ENCODE assay signal across 22 cellular contexts in genomic region chr17:74563358-74563757, GRCh38. TPM values are rescaled to one million over a fixed set of nuclear protein-coding genes. Genes with fewer than 3 reads are reported as not detected.
DNase-seq lines count a peak whose midpoint lies in the region; ATAC-seq, FAIRE-seq and TF ChIP-seq lines count a peak whose summit lies in the region.
"Had no signal": no experiment of that assay in that cellular context is flagged by ENCODE, and none has a peak within 500 bp of the region (broad histone marks: within the 10 kb centered on the region; RNA-seq: fewer than 3 reads in every experiment).

No MANE protein-coding gene starts in this region.

- 3% methylated on average over 1 of the region's 1 CpG for WGBS in HepG2 (ENCODE audit: low lambda C conversion rate)
- WGBS in right lobe of liver (ENCODE audit: insufficient coverage, low coverage, low lambda C conversion rate, missing lambda C conversion rate): 100% methylated on average over 1 of the region's 1 CpG
- 0% methylated on average over 1 of the region's 1 CpG for WGBS in K562 (ENCODE audit: insufficient coverage, low coverage, missing lambda C conversion rate)
- 89 to 92% methylated on average over 1 of the region's 1 CpG for WGBS in sigmoid colon, 2 donors

- no peaks in the 10 kb centered on the region for H3K79me2 ChIP-seq in HepG2 (ENCODE audit: insufficient read depth, low read length)
- H3K79me2 ChIP-seq in K562 (ENCODE audit: control insufficient read depth, insufficient read depth, low read length): no peaks in the 10 kb centered on the region

- in situ Hi-C loops in HepG2 (cut with HindIII; ENCODE audit: extremely low pct_ligation_motif_present, low pct_unique_long_range_greater_than_20kb): no loop called here
- in situ Hi-C loops in K562 (cut with MboI): no loop called here

- TF ChIP-seq CTCF in HepG2 (CRISPR knock-in tag; IDR thresholded peaks at IDR 0.05) (no peak), right lobe of liver (IDR thresholded peaks at IDR 0.05) (no peak), K562 (IDR thresholded peaks at IDR 0.05 in 2 of 3, conservative IDR thresholded peaks at IDR 0.05 in 1 of 3; ENCODE audit: insufficient read depth in 2 of 3, low read depth in 1 of 3, low read length in 3 of 3) (no peak), sigmoid colon (IDR thresholded peaks at IDR 0.05) (no peak)

- H3K27me3 ChIP-seq in HepG2 (ENCODE audit: control insufficient read depth in 1 of 2, insufficient read depth in 2 of 2, low read length in 2 of 2) (peaks cover 7 to 53% of the 10 kb centered on the region in 2 experiments), right lobe of liver (no peaks in the 10 kb centered on the region), K562 (ENCODE audit: control insufficient read depth in 2 of 2, insufficient read depth in 2 of 2, low read length in 2 of 2) (peaks cover 0 to 35% of the 10 kb centered on the region in 2 experiments; a peak in 4 of 5 replicates), MG63 (no peaks in the 10 kb centered on the region), sigmoid colon (peaks cover 0 to 14% (median 0%) of the 10 kb centered on the region in 3 donors)

- H4K20me1 ChIP-seq in HepG2 (ENCODE audit: insufficient read depth, low read length) (no peaks in the 10 kb centered on the region), K562 (replicated peaks; ENCODE audit: control insufficient read depth, insufficient read depth, low read length) (no peaks in the 10 kb centered on the region; the same call in 1 of the 2 replicates)

- H3K9me1 ChIP-seq in K562 (ENCODE audit: control insufficient read depth, insufficient read depth, low read length): no peaks in the 10 kb centered on the region

- H3K9ac ChIP-seq in HepG2 (ENCODE audit: insufficient read depth, low read depth, low read length): no peak overlapping the region
- no peak overlapping the region for H3K9ac ChIP-seq in K562 (ENCODE audit: insufficient read depth in 1 of 2, low read depth in 2 of 2, low read length in 2 of 2)
- H3K9ac ChIP-seq: GM23248 had no signal

- H3K27ac ChIP-seq in HepG2 (ENCODE audit: extremely low read length, insufficient read depth, low read length) (no peak overlapping the region), right lobe of liver (no peak overlapping the region), K562 (ENCODE audit: extremely low read depth, low read depth, low read length) (no peak overlapping the region), sigmoid colon (no peak overlapping the region)
- H3K27ac ChIP-seq: GM23248 had no signal

- DNase-seq in HepG2 (ENCODE audit: low spot score) (no peak), right lobe of liver (no peak), K562 (ENCODE audit: extremely low read depth in 1 of 4, low spot score in 3 of 4) (no peak), urothelium cell line (ENCODE audit: low spot score) (no peak), MG63 (no peak), sigmoid colon (no peak)
- DNase-seq: 8988T; Caco-2; CD4-positive, CD25-positive, alpha-beta regulatory T cell; GM23248; KBM-7; MV-4-11; NCI-H1694 treated with DMSO at 0.1 percent for 48 hours; NCI-H2107; NCI-H510A treated with DMSO at 0.1 percent for 48 hours; NCI-H774; OCI-M1; Right ventricle myocardium superior had no signal

- no peak for ATAC-seq in HepG2
- ATAC-seq in right lobe of liver: no peak
- no peak for ATAC-seq in K562
- ATAC-seq: HCT116 had no signal

- H2AFZ ChIP-seq in HepG2 (ENCODE audit: low read length): no peak overlapping the region
- H2AFZ ChIP-seq in K562 (ENCODE audit: low read depth, low read length): no peak overlapping the region
- H2AFZ ChIP-seq: GM23248 had no signal

- POLR2A ChIA-PET in HepG2 (lab: Yijun Ruan, JAX) (no interaction called here), K562 (lab: Yijun Ruan, JAX) (no interaction called here)

- H3K4me1 ChIP-seq in HepG2 (ENCODE audit: insufficient read depth, low read length): no peaks in the 10 kb centered on the region
- no peaks in the 10 kb centered on the region for H3K4me1 ChIP-seq in right lobe of liver
- H3K4me1 ChIP-seq in K562 (replicated peaks in 1 of 2; ENCODE audit: control insufficient read depth in 2 of 2, insufficient read depth in 2 of 2, low read length in 2 of 2): no peaks in the 10 kb centered on the region
- H3K4me1 ChIP-seq in sigmoid colon: no peaks in the 10 kb centered on the region
- H3K4me1 ChIP-seq: Caco-2 had no signal

- intact Hi-C loops in HepG2 (cut with micrococcal nuclease; ENCODE audit: unreplicated experiment): no loop called here
- intact Hi-C loops in right lobe of liver (cut with DNase I): no loop called here
- intact Hi-C loops in K562 (cut with micrococcal nuclease): no loop called here
- intact Hi-C loops in sigmoid colon (cut with DNase I): loop anchor here (10.0 kb wide), 1 partner anchor 171 kb away; the partner anchor contains the start of gene RAB37

- BruUV-seq in HepG2 (replicated peaks; lab: Mats Ljungman, UMichigan): no TSS peak
- BruUV-seq in K562 (replicated peaks; lab: Mats Ljungman, UMichigan): no TSS peak

- TF ChIP-seq EP300 in HepG2 (IDR thresholded peaks at IDR 0.05; ENCODE audit: low read depth in 2 of 2, low read length in 2 of 2): no peak
- TF ChIP-seq EP300 in HepG2 (CRISPR knock-in tag; IDR thresholded peaks at IDR 0.05; ENCODE audit: borderline replicate concordance): no peak
- no peak for TF ChIP-seq EP300 in K562 (IDR thresholded peaks at IDR 0.05; ENCODE audit: low read length)
- no peak for TF ChIP-seq EP300 in sigmoid colon (IDR thresholded peaks at IDR 0.05)

- TF ChIP-seq POLR2A in HepG2 (IDR thresholded peaks at IDR 0.05; ENCODE audit: insufficient read depth in 1 of 2, low read depth in 2 of 2, low read length in 2 of 2): no peak
- no peak for TF ChIP-seq POLR2A in right lobe of liver (IDR thresholded peaks at IDR 0.05)
- no peak for TF ChIP-seq POLR2A in K562 (conservative IDR thresholded peaks at IDR 0.05)
- TF ChIP-seq POLR2A in sigmoid colon (IDR thresholded peaks at IDR 0.05): no peak

- H3K4me3 ChIP-seq in HepG2 (replicated peaks in 1 of 3; ENCODE audit: insufficient read depth in 1 of 3, low read depth in 2 of 3, low read length in 3 of 3): no peak overlapping the region
- H3K4me3 ChIP-seq in right lobe of liver: no peak overlapping the region
- H3K4me3 ChIP-seq in K562: no peak overlapping the region
- no peak overlapping the region for H3K4me3 ChIP-seq in MG63
- no peak overlapping the region for H3K4me3 ChIP-seq in sigmoid colon
- H3K4me3 ChIP-seq: GM23248 had no signal

- H3K9me3 ChIP-seq in HepG2 (ENCODE audit: low read length) (no peaks in the 10 kb centered on the region), right lobe of liver (no peaks in the 10 kb centered on the region), K562 (replicated peaks; ENCODE audit: control insufficient read depth, insufficient read depth, low read depth, low read length) (no peaks in the 10 kb centered on the region), MG63 (no peaks in the 10 kb centered on the region), sigmoid colon (no peaks in the 10 kb centered on the region)
- H3K9me3 ChIP-seq: Caco-2 had no signal

- FAIRE-seq in HepG2 (lab: Jason Lieb, UNC) (no peak), K562 (lab: Jason Lieb, UNC) (peak; percentile 15), urothelium cell line (lab: Jason Lieb, UNC) (peak; percentile 89)
- FAIRE-seq: G401.6, GM19239 had no signal

- H3K36me3 ChIP-seq in HepG2 (replicated peaks in 1 of 2; ENCODE audit: control insufficient read depth in 1 of 2, insufficient read depth in 2 of 2, low read length in 2 of 2) (no peaks in the 10 kb centered on the region), right lobe of liver (no peaks in the 10 kb centered on the region), K562 (ENCODE audit: control insufficient read depth, insufficient read depth, low read length) (no peaks in the 10 kb centered on the region), MG63 (no peaks in the 10 kb centered on the region), sigmoid colon (no peaks in the 10 kb centered on the region)

- CTCF ChIA-PET in HepG2 (lab: Yijun Ruan, JAX; ENCODE audit: low intra/inter-chr PET ratio, low total read pairs) (no interaction called here), K562 (lab: Yijun Ruan, JAX; ENCODE audit: low intra/inter-chr PET ratio) (no interaction called here)

- no peak overlapping the region for H3K4me2 ChIP-seq in HepG2 (ENCODE audit: low read depth, low read length)
- H3K4me2 ChIP-seq in K562 (ENCODE audit: insufficient read depth, low read length): no peak overlapping the region

- no peak for TF ChIP-seq RAD21 in HepG2 (CRISPR knock-in tag; IDR thresholded peaks at IDR 0.05)
- TF ChIP-seq RAD21 in K562 (CRISPR knock-in tag; conservative IDR thresholded peaks at IDR 0.05 in 1 of 2, IDR thresholded peaks at IDR 0.05 in 1 of 2): no peak

RNA-seq across cellular contexts. Expression of gene CD300H, which starts 4.0 kb away (rescaled TPM):
- total RNA-seq in HepG2 (2016; rRNA removed; fragmentation: Illumina TruSeq; extraction: Trizol) (not detected in 2 replicates), right lobe of liver (1 to 10 TPM in 1 of 6 experiments, not detected in 5; 1.2 TPM), K562 (2014; rRNA removed) (not detected in 2 replicates), K562 (2014; rRNA removed; fragmentation: Illumina TruSeq; extraction: Trizol) (not detected in 2 replicates), K562 (2015; rRNA removed; fragmentation: Illumina TruSeq; extraction: Trizol) (not detected in 2 replicates), K562 (2021) (not detected in 2 replicates), sigmoid colon (not detected)
- not detected in 2 replicates for total RNA-seq in HepG2 (2016; cell fraction: cytosol; rRNA removed; fragmentation: Illumina TruSeq; extraction: Trizol; ENCODE audit: low read depth)
- not detected in 2 replicates for total RNA-seq in HepG2 (2016; cell fraction: insoluble cytoplasmic fraction; rRNA removed; fragmentation: Illumina TruSeq; extraction: Trizol)
- not detected in 2 replicates for total RNA-seq in HepG2 (2016; cell fraction: membrane; rRNA removed; fragmentation: Illumina TruSeq; extraction: Trizol)
- not detected in 2 replicates for total RNA-seq in HepG2 (2016; cell fraction: nucleus; rRNA removed; fragmentation: Illumina TruSeq; extraction: Trizol)
- polyA plus RNA-seq in HepG2 (2011; rRNA removed) (not detected in 2 replicates), K562 (2011; rRNA removed) (not detected in 2 replicates), K562 (2014; fragmentation: Illumina TruSeq; extraction: Trizol) (not detected in 2 replicates), K562 (2014; fragmentation: Nextera tagmentation; extraction: Ambion mirVana) (not detected), K562 (2014; rRNA removed) (not detected in 2 replicates), sigmoid colon (under 1 TPM in 1 of 3 donors, not detected in 2; 0.20 TPM)
- not detected in 2 replicates for polyA plus RNA-seq in HepG2 (2011; cell fraction: cytosol; rRNA removed)
- not detected in 2 replicates for polyA plus RNA-seq in HepG2 (2011; cell fraction: nucleus; rRNA removed)
- polyA plus RNA-seq in HepG2 (2012): not detected in 2 replicates
- polyA plus RNA-seq in HepG2 (2016; cell fraction: cytosol; fragmentation: Illumina TruSeq; extraction: Trizol; ENCODE audit: low read depth): not detected in 2 replicates
- polyA plus RNA-seq in HepG2 (2016; cell fraction: insoluble cytoplasmic fraction; fragmentation: Illumina TruSeq; extraction: Trizol; ENCODE audit: low read depth): not detected in 2 replicates
- not detected in 2 replicates for polyA plus RNA-seq in HepG2 (2016; cell fraction: membrane; fragmentation: Illumina TruSeq; extraction: Trizol; ENCODE audit: low read depth)
- not detected in 2 replicates for polyA plus RNA-seq in HepG2 (2016; cell fraction: nucleus; fragmentation: Illumina TruSeq; extraction: Trizol; ENCODE audit: insufficient read depth, low read depth)
- polyA minus RNA-seq in HepG2 (2011; rRNA and poly(A)+ RNA removed; ENCODE audit: low replicate concordance): not detected in 2 replicates
- not detected in 2 replicates for polyA minus RNA-seq in HepG2 (2011; cell fraction: cytosol; rRNA and poly(A)+ RNA removed)
- not detected in 2 replicates for polyA minus RNA-seq in HepG2 (2011; cell fraction: nucleus; rRNA and poly(A)+ RNA removed)
- not detected in 2 replicates for total RNA-seq in K562 (2011; cell fraction: chromatin; rRNA removed; ENCODE audit: low replicate concordance)
- total RNA-seq in K562 (2011; cell fraction: nucleolus; rRNA removed): not detected in 2 replicates
- total RNA-seq in K562 (2011; cell fraction: nucleoplasm; rRNA removed): not detected in 2 replicates
- not detected in 2 replicates for polyA plus RNA-seq in K562 (2011; cell fraction: cytosol; rRNA removed)
- polyA plus RNA-seq in K562 (2011; cell fraction: nucleus; rRNA removed): not detected in 2 replicates
- polyA plus RNA-seq in K562 (2012): not detected in 2 replicates
- not detected in 2 replicates for polyA minus RNA-seq in K562 (2011; rRNA and poly(A)+ RNA removed)
- not detected in 2 replicates for polyA minus RNA-seq in K562 (2011; cell fraction: cytosol; rRNA and poly(A)+ RNA removed)
- polyA minus RNA-seq in K562 (2011; cell fraction: nucleus; rRNA and poly(A)+ RNA removed): not detected in 2 replicates
- not detected in 2 replicates for total RNA-seq in MG63 (2014; rRNA removed; shearing (Covaris generic); ENCODE audit: low replicate concordance)
- total RNA-seq: Caco-2; CD4-positive, CD25-positive, alpha-beta regulatory T cell; GM23248; Right ventricle myocardium superior had no signal
- polyA plus RNA-seq: AG04450, GM23248 had no signal

RNA-seq across cellular contexts. Expression of gene CD300C, which starts 17.4 kb away (rescaled TPM):
- not detected in 2 replicates for total RNA-seq in HepG2 (2016; rRNA removed; fragmentation: Illumina TruSeq; extraction: Trizol)
- not detected in 2 replicates for total RNA-seq in HepG2 (2016; cell fraction: cytosol; rRNA removed; fragmentation: Illumina TruSeq; extraction: Trizol; ENCODE audit: low read depth)
- total RNA-seq in HepG2 (2016; cell fraction: insoluble cytoplasmic fraction; rRNA removed; fragmentation: Illumina TruSeq; extraction: Trizol): not detected in 2 replicates
- total RNA-seq in HepG2 (2016; cell fraction: membrane; rRNA removed; fragmentation: Illumina TruSeq; extraction: Trizol): not detected in 2 replicates
- total RNA-seq in HepG2 (2016; cell fraction: nucleus; rRNA removed; fragmentation: Illumina TruSeq; extraction: Trizol): not detected in 2 replicates
- polyA plus RNA-seq in HepG2 (2011; rRNA removed): not detected in 2 replicates
- not detected in 2 replicates for polyA plus RNA-seq in HepG2 (2011; cell fraction: cytosol; rRNA removed)
- polyA plus RNA-seq in HepG2 (2011; cell fraction: nucleus; rRNA removed): not detected in 2 replicates
- not detected in 2 replicates for polyA plus RNA-seq in HepG2 (2012)
- not detected in 2 replicates for polyA plus RNA-seq in HepG2 (2016; cell fraction: cytosol; fragmentation: Illumina TruSeq; extraction: Trizol; ENCODE audit: low read depth)
- polyA plus RNA-seq in HepG2 (2016; cell fraction: insoluble cytoplasmic fraction; fragmentation: Illumina TruSeq; extraction: Trizol; ENCODE audit: low read depth): not detected in 2 replicates
- polyA plus RNA-seq in HepG2 (2016; cell fraction: membrane; fragmentation: Illumina TruSeq; extraction: Trizol; ENCODE audit: low read depth): not detected in 2 replicates
- polyA plus RNA-seq in HepG2 (2016; cell fraction: nucleus; fragmentation: Illumina TruSeq; extraction: Trizol; ENCODE audit: insufficient read depth, low read depth): not detected in 2 replicates
- polyA minus RNA-seq in HepG2 (2011; rRNA and poly(A)+ RNA removed; ENCODE audit: low replicate concordance): 0.09 TPM in 1 of 2 replicates, not detected in the other
- polyA minus RNA-seq in HepG2 (2011; cell fraction: cytosol; rRNA and poly(A)+ RNA removed): not detected in 2 replicates
- polyA minus RNA-seq in HepG2 (2011; cell fraction: nucleus; rRNA and poly(A)+ RNA removed): not detected in 2 replicates
- 1 to 10 TPM in 1 of 6 experiments, under 1 TPM in 5; 0.22 to 2.7 (median 0.41) TPM for total RNA-seq in right lobe of liver
- 0.39 TPM in 1 of 2 replicates, not detected in the other for total RNA-seq in K562 (2011; cell fraction: chromatin; rRNA removed; ENCODE audit: low replicate concordance)
- total RNA-seq in K562 (2011; cell fraction: nucleolus; rRNA removed): 0.33 TPM in 1 of 2 replicates, not detected in the other
- total RNA-seq in K562 (2011; cell fraction: nucleoplasm; rRNA removed): not detected in 2 replicates
- not detected in 2 replicates for total RNA-seq in K562 (2014; rRNA removed)
- total RNA-seq in K562 (2014; rRNA removed; fragmentation: Illumina TruSeq; extraction: Trizol): not detected in 2 replicates
- total RNA-seq in K562 (2015; rRNA removed; fragmentation: Illumina TruSeq; extraction: Trizol): 0.23 TPM in 1 of 2 replicates, not detected in the other
- total RNA-seq in K562 (2021): not detected in 2 replicates
- 0.04 TPM in 1 of 2 replicates, not detected in the other for polyA plus RNA-seq in K562 (2011; rRNA removed)
- polyA plus RNA-seq in K562 (2011; cell fraction: cytosol; rRNA removed): 0.03 TPM in 1 of 2 replicates, not detected in the other
- polyA plus RNA-seq in K562 (2011; cell fraction: nucleus; rRNA removed): not detected in 2 replicates
- 0.09 and 0.24 TPM in 2 replicates for polyA plus RNA-seq in K562 (2012)
- 0.07 TPM in 1 of 2 replicates, not detected in the other for polyA plus RNA-seq in K562 (2014; fragmentation: Illumina TruSeq; extraction: Trizol)
- polyA plus RNA-seq in K562 (2014; fragmentation: Nextera tagmentation; extraction: Ambion mirVana): not detected
- 0.16 TPM in 1 of 2 replicates, not detected in the other for polyA plus RNA-seq in K562 (2014; rRNA removed)
- polyA minus RNA-seq in K562 (2011; rRNA and poly(A)+ RNA removed): not detected in 2 replicates
- not detected in 2 replicates for polyA minus RNA-seq in K562 (2011; cell fraction: cytosol; rRNA and poly(A)+ RNA removed)
- polyA minus RNA-seq in K562 (2011; cell fraction: nucleus; rRNA and poly(A)+ RNA removed): 0.13 TPM in 1 of 2 replicates, not detected in the other
- 0.52 TPM in 1 of 2 replicates, not detected in the other for total RNA-seq in MG63 (2014; rRNA removed; shearing (Covaris generic); ENCODE audit: low replicate concordance)
- total RNA-seq in sigmoid colon: 1 to 10 TPM in 1 of 4 donors, under 1 TPM in 2, not detected in 1; 0.36 to 3.3 (median 0.83) TPM
- polyA plus RNA-seq in sigmoid colon: 1 to 10 TPM in 2 of 3 donors, not detected in 1; 1.1 to 1.2 TPM
- total RNA-seq: Caco-2; CD4-positive, CD25-positive, alpha-beta regulatory T cell had no signal
- polyA plus RNA-seq: AG04450 had no signal

RNA-seq across cellular contexts. Expression of gene CD300LD, which starts 28.7 kb away (rescaled TPM):
- not detected in 2 replicates for total RNA-seq in HepG2 (2016; rRNA removed; fragmentation: Illumina TruSeq; extraction: Trizol)
- total RNA-seq in HepG2 (2016; cell fraction: cytosol; rRNA removed; fragmentation: Illumina TruSeq; extraction: Trizol; ENCODE audit: low read depth): not detected in 2 replicates
- total RNA-seq in HepG2 (2016; cell fraction: insoluble cytoplasmic fraction; rRNA removed; fragmentation: Illumina TruSeq; extraction: Trizol): not detected in 2 replicates
- not detected in 2 replicates for total RNA-seq in HepG2 (2016; cell fraction: membrane; rRNA removed; fragmentation: Illumina TruSeq; extraction: Trizol)
- total RNA-seq in HepG2 (2016; cell fraction: nucleus; rRNA removed; fragmentation: Illumina TruSeq; extraction: Trizol): not detected in 2 replicates
- polyA plus RNA-seq in HepG2 (2011; rRNA removed): not detected in 2 replicates
- polyA plus RNA-seq in HepG2 (2011; cell fraction: cytosol; rRNA removed): not detected in 2 replicates
- polyA plus RNA-seq in HepG2 (2011; cell fraction: nucleus; rRNA removed): not detected in 2 replicates
- not detected in 2 replicates for polyA plus RNA-seq in HepG2 (2012)
- polyA plus RNA-seq in HepG2 (2016; cell fraction: cytosol; fragmentation: Illumina TruSeq; extraction: Trizol; ENCODE audit: low read depth): not detected in 2 replicates
- polyA plus RNA-seq in HepG2 (2016; cell fraction: insoluble cytoplasmic fraction; fragmentation: Illumina TruSeq; extraction: Trizol; ENCODE audit: low read depth): not detected in 2 replicates
- polyA plus RNA-seq in HepG2 (2016; cell fraction: membrane; fragmentation: Illumina TruSeq; extraction: Trizol; ENCODE audit: low read depth): not detected in 2 replicates
- polyA plus RNA-seq in HepG2 (2016; cell fraction: nucleus; fragmentation: Illumina TruSeq; extraction: Trizol; ENCODE audit: insufficient read depth, low read depth): not detected in 2 replicates
- polyA minus RNA-seq in HepG2 (2011; rRNA and poly(A)+ RNA removed; ENCODE audit: low replicate concordance): not detected in 2 replicates
- polyA minus RNA-seq in HepG2 (2011; cell fraction: cytosol; rRNA and poly(A)+ RNA removed): not detected in 2 replicates
- not detected in 2 replicates for polyA minus RNA-seq in HepG2 (2011; cell fraction: nucleus; rRNA and poly(A)+ RNA removed)
- not detected for total RNA-seq in right lobe of liver
- not detected in 2 replicates for total RNA-seq in K562 (2011; cell fraction: chromatin; rRNA removed; ENCODE audit: low replicate concordance)
- not detected in 2 replicates for total RNA-seq in K562 (2011; cell fraction: nucleolus; rRNA removed)
- not detected in 2 replicates for total RNA-seq in K562 (2011; cell fraction: nucleoplasm; rRNA removed)
- total RNA-seq in K562 (2014; rRNA removed): not detected in 2 replicates
- total RNA-seq in K562 (2014; rRNA removed; fragmentation: Illumina TruSeq; extraction: Trizol): not detected in 2 replicates
- not detected in 2 replicates for total RNA-seq in K562 (2015; rRNA removed; fragmentation: Illumina TruSeq; extraction: Trizol)
- not detected in 2 replicates for total RNA-seq in K562 (2021)
- not detected in 2 replicates for polyA plus RNA-seq in K562 (2011; rRNA removed)
- not detected in 2 replicates for polyA plus RNA-seq in K562 (2011; cell fraction: cytosol; rRNA removed)
- polyA plus RNA-seq in K562 (2011; cell fraction: nucleus; rRNA removed): not detected in 2 replicates
- polyA plus RNA-seq in K562 (2012): not detected in 2 replicates
- not detected in 2 replicates for polyA plus RNA-seq in K562 (2014; fragmentation: Illumina TruSeq; extraction: Trizol)
- polyA plus RNA-seq in K562 (2014; fragmentation: Nextera tagmentation; extraction: Ambion mirVana): not detected
- not detected in 2 replicates for polyA plus RNA-seq in K562 (2014; rRNA removed)
- polyA minus RNA-seq in K562 (2011; rRNA and poly(A)+ RNA removed): not detected in 2 replicates
- polyA minus RNA-seq in K562 (2011; cell fraction: cytosol; rRNA and poly(A)+ RNA removed): not detected in 2 replicates
- not detected in 2 replicates for polyA minus RNA-seq in K562 (2011; cell fraction: nucleus; rRNA and poly(A)+ RNA removed)
- total RNA-seq in MG63 (2014; rRNA removed; shearing (Covaris generic); ENCODE audit: low replicate concordance): not detected in 2 replicates
- not detected for total RNA-seq in sigmoid colon
- not detected for polyA plus RNA-seq in sigmoid colon
- total RNA-seq: Caco-2; CD4-positive, CD25-positive, alpha-beta regulatory T cell; GM23248; Right ventricle myocardium superior had no signal
- polyA plus RNA-seq: AG04450; CD4-positive, CD25-positive, alpha-beta regulatory T cell; GM23248 had no signal

RNA-seq across cellular contexts. Expression of gene CD300LB, which starts 32.1 kb away (rescaled TPM):
- not detected in 2 replicates for total RNA-seq in HepG2 (2016; rRNA removed; fragmentation: Illumina TruSeq; extraction: Trizol)
- total RNA-seq in HepG2 (2016; cell fraction: cytosol; rRNA removed; fragmentation: Illumina TruSeq; extraction: Trizol; ENCODE audit: low read depth): not detected in 2 replicates
- total RNA-seq in HepG2 (2016; cell fraction: insoluble cytoplasmic fraction; rRNA removed; fragmentation: Illumina TruSeq; extraction: Trizol): not detected in 2 replicates
- total RNA-seq in HepG2 (2016; cell fraction: membrane; rRNA removed; fragmentation: Illumina TruSeq; extraction: Trizol): not detected in 2 replicates
- not detected in 2 replicates for total RNA-seq in HepG2 (2016; cell fraction: nucleus; rRNA removed; fragmentation: Illumina TruSeq; extraction: Trizol)
- not detected in 2 replicates for polyA plus RNA-seq in HepG2 (2011; rRNA removed)
- polyA plus RNA-seq in HepG2 (2011; cell fraction: cytosol; rRNA removed): not detected in 2 replicates
- polyA plus RNA-seq in HepG2 (2011; cell fraction: nucleus; rRNA removed): not detected in 2 replicates
- not detected in 2 replicates for polyA plus RNA-seq in HepG2 (2012)
- polyA plus RNA-seq in HepG2 (2016; cell fraction: cytosol; fragmentation: Illumina TruSeq; extraction: Trizol; ENCODE audit: low read depth): not detected in 2 replicates
- polyA plus RNA-seq in HepG2 (2016; cell fraction: insoluble cytoplasmic fraction; fragmentation: Illumina TruSeq; extraction: Trizol; ENCODE audit: low read depth): not detected in 2 replicates
- not detected in 2 replicates for polyA plus RNA-seq in HepG2 (2016; cell fraction: membrane; fragmentation: Illumina TruSeq; extraction: Trizol; ENCODE audit: low read depth)
- not detected in 2 replicates for polyA plus RNA-seq in HepG2 (2016; cell fraction: nucleus; fragmentation: Illumina TruSeq; extraction: Trizol; ENCODE audit: insufficient read depth, low read depth)
- not detected in 2 replicates for polyA minus RNA-seq in HepG2 (2011; rRNA and poly(A)+ RNA removed; ENCODE audit: low replicate concordance)
- not detected in 2 replicates for polyA minus RNA-seq in HepG2 (2011; cell fraction: cytosol; rRNA and poly(A)+ RNA removed)
- not detected in 2 replicates for polyA minus RNA-seq in HepG2 (2011; cell fraction: nucleus; rRNA and poly(A)+ RNA removed)
- total RNA-seq in right lobe of liver: under 1 TPM; 0.07 to 0.33 (median 0.21) TPM
- not detected in 2 replicates for total RNA-seq in K562 (2011; cell fraction: chromatin; rRNA removed; ENCODE audit: low replicate concordance)
- total RNA-seq in K562 (2011; cell fraction: nucleolus; rRNA removed): not detected in 2 replicates
- not detected in 2 replicates for total RNA-seq in K562 (2011; cell fraction: nucleoplasm; rRNA removed)
- not detected in 2 replicates for total RNA-seq in K562 (2014; rRNA removed)
- not detected in 2 replicates for total RNA-seq in K562 (2014; rRNA removed; fragmentation: Illumina TruSeq; extraction: Trizol)
- total RNA-seq in K562 (2015; rRNA removed; fragmentation: Illumina TruSeq; extraction: Trizol): not detected in 2 replicates
- total RNA-seq in K562 (2021): not detected in 2 replicates
- polyA plus RNA-seq in K562 (2011; rRNA removed): not detected in 2 replicates
- polyA plus RNA-seq in K562 (2011; cell fraction: cytosol; rRNA removed): not detected in 2 replicates
- polyA plus RNA-seq in K562 (2011; cell fraction: nucleus; rRNA removed): not detected in 2 replicates
- not detected in 2 replicates for polyA plus RNA-seq in K562 (2012)
- polyA plus RNA-seq in K562 (2014; fragmentation: Illumina TruSeq; extraction: Trizol): not detected in 2 replicates
- polyA plus RNA-seq in K562 (2014; fragmentation: Nextera tagmentation; extraction: Ambion mirVana): not detected
- polyA plus RNA-seq in K562 (2014; rRNA removed): not detected in 2 replicates
- not detected in 2 replicates for polyA minus RNA-seq in K562 (2011; rRNA and poly(A)+ RNA removed)
- not detected in 2 replicates for polyA minus RNA-seq in K562 (2011; cell fraction: cytosol; rRNA and poly(A)+ RNA removed)
- polyA minus RNA-seq in K562 (2011; cell fraction: nucleus; rRNA and poly(A)+ RNA removed): not detected in 2 replicates
- total RNA-seq in MG63 (2014; rRNA removed; shearing (Covaris generic); ENCODE audit: low replicate concordance): not detected in 2 replicates
- 1 to 10 TPM in 1 of 4 donors, under 1 TPM in 2, not detected in 1; 0.33 to 1.1 (median 0.55) TPM for total RNA-seq in sigmoid colon
- polyA plus RNA-seq in sigmoid colon: under 1 TPM; 0.38 to 0.60 (median 0.46) TPM
- total RNA-seq: Caco-2; CD4-positive, CD25-positive, alpha-beta regulatory T cell; GM23248 had no signal
- polyA plus RNA-seq: AG04450; CD4-positive, CD25-positive, alpha-beta regulatory T cell; GM23248 had no signal

Comparison
In these comparisons a context has a peak if more than half of its experiments do, and no peak if none do; other contexts are left out.
1. Of the 241 proteins assayed by ChIP-seq in both HepG2 and K562: peak only in HepG2: FOXK2, MNT, NBN, NFRKB, RAD51 and ZNF282; only in K562: HBP1, ZBTB26 and ZBTB43; in both: none; in neither: 226; mixed calls (peak in some experiments, not most) for 6.